ENCODE assay signal across 8 cellular contexts in the genomic region with DNA sequence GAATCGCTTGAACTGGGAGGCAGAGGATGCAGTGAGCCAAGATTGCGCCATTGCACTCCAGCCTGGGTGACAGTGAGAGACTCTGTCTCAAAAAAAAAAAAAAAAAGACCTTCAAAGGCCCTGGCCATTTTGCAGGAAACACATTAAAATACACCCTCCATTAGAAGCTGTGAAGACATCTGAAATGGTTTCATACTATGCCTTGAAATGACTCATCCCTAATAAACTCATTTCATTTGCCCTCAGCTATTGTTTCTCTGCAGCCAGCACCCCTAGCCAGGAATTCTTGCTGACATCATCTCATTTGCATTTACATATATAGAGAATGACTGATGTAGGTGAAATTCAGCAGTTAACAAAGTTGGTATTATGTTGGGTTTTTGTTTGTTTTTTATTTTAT. TPM values are rescaled to one million over a fixed set of nuclear protein-coding genes. Genes with fewer than 3 reads are reported as not detected.
DNase-seq lines count a peak whose midpoint lies in the region; ATAC-seq, FAIRE-seq and TF ChIP-seq lines count a peak whose summit lies in the region.

No MANE protein-coding gene starts in this region.

- no peaks in the 10 kb centered on the region for H4K20me1 ChIP-seq in keratinocyte (ENCODE audit: control insufficient read depth, extremely low read depth, insufficient read depth, low read length)

- peak overlapping the region; percentile 38 for H3K4me3 Mint-ChIP-seq in activated T-helper 17 cell treated with anti-CD3 and anti-CD28 coated beads, Interleukin-2, amount 50 U/mL, for 72 hours

- H2AFZ ChIP-seq in keratinocyte (ENCODE audit: control insufficient read depth, low read length) = no peak overlapping the region

- H3K36me3 Mint-ChIP-seq in activated T-helper 17 cell treated with anti-CD3 and anti-CD28 coated beads, Interleukin-2, amount 50 U/mL, for 72 hours (ENCODE audit: low read depth) = peaks cover 72% of the 10 kb centered on the region

- H3K27me3 Mint-ChIP-seq in activated T-helper 17 cell treated with anti-CD3 and anti-CD28 coated beads, Interleukin-2, amount 50 U/mL, for 72 hours = no peaks in the 10 kb centered on the region

- peaks cover 15 to 18% of the 10 kb centered on the region in 2 experiments for H3K36me3 ChIP-seq in keratinocyte (ENCODE audit: control insufficient read depth in 2 of 2, extremely low read depth in 1 of 2, insufficient read depth in 2 of 2, low read length in 2 of 2)
- peaks cover 41% of the 10 kb centered on the region for H3K36me3 ChIP-seq in right atrium auricular region

- peak overlapping the region; percentile 58 for H3K9ac ChIP-seq in keratinocyte (ENCODE audit: control insufficient read depth, extremely low read depth, insufficient read depth, low read length)

- peak overlapping the region; percentile 43 for H3K27ac Mint-ChIP-seq in activated T-helper 17 cell treated with anti-CD3 and anti-CD28 coated beads, Interleukin-2, amount 50 U/mL, for 72 hours

- dilution Hi-C loops in keratinocyte (cut with MboI; ENCODE audit: extremely low pct_ligation_motif_present, low sequenced_read_pairs) = no loop called here

- peak overlapping the region; percentile 93 for H3K27ac ChIP-seq in keratinocyte (ENCODE audit: control insufficient read depth, insufficient read depth, low read length)
- no peak overlapping the region for H3K27ac ChIP-seq in right atrium auricular region

- TF ChIP-seq CTCF in keratinocyte (optimal IDR thresholded peaks at IDR 0.05 in 1 of 3, IDR thresholded peaks at IDR 0.05 in 1 of 3, conservative IDR thresholded peaks at IDR 0.05 in 1 of 3; ENCODE audit: extremely low read depth in 1 of 3, insufficient read depth in 2 of 3, low read length in 3 of 3) (no peak), right atrium auricular region (IDR thresholded peaks at IDR 0.05) (no peak)

- H3K4me1 ChIP-seq in keratinocyte (ENCODE audit: control insufficient read depth, extremely low read depth, insufficient read depth, low read length) (peaks cover 31% of the 10 kb centered on the region), right atrium auricular region (peaks cover 0 to 8% of the 10 kb centered on the region in 2 donors)

- no peaks in the 10 kb centered on the region for H3K27me3 ChIP-seq in keratinocyte (ENCODE audit: control insufficient read depth, extremely low read depth, insufficient read depth, low read length)
- H3K27me3 ChIP-seq in right atrium auricular region = no peaks in the 10 kb centered on the region

- peak overlapping the region; percentile 49 for H3K4me2 ChIP-seq in keratinocyte (ENCODE audit: control insufficient read depth, extremely low read depth, insufficient read depth, low read depth, low read length)

- FAIRE-seq in keratinocyte (lab: Jason Lieb, UNC) = peak; percentile 65
- no peak for FAIRE-seq in frontal cortex (lab: Jason Lieb, UNC)

- DNase-seq in ELR (ENCODE audit: low read depth) = peak; percentile 97
- DNase-seq in HPDE6-E6E7 (ENCODE audit: extremely low spot score) = peak; percentile 90
- peak; percentile 78 for DNase-seq in keratinocyte (ENCODE audit: low read depth, low spot score)
- no peak for DNase-seq in NCI-H2171 (lab: John Stamatoyannopoulos, UW)
- no peak for DNase-seq in right atrium auricular region (ENCODE audit: low spot score)
- no peak for DNase-seq in frontal cortex (ENCODE audit: low spot score in 2 of 2)
- DNase-seq in hippocampal formation (lab: John Stamatoyannopoulos, UW) = no peak

- H3K9me3 ChIP-seq in keratinocyte (ENCODE audit: control insufficient read depth, low read depth, low read length) (no peaks in the 10 kb centered on the region), right atrium auricular region (no peaks in the 10 kb centered on the region)

- H3K9me1 ChIP-seq in keratinocyte (ENCODE audit: control insufficient read depth, extremely low read depth, insufficient read depth, low read length) = no peaks in the 10 kb centered on the region

- H3K79me2 ChIP-seq in keratinocyte (ENCODE audit: control insufficient read depth, insufficient read depth, low read length) = no peaks in the 10 kb centered on the region

- no peaks in the 10 kb centered on the region for H3K9me3 Mint-ChIP-seq in activated T-helper 17 cell treated with anti-CD3 and anti-CD28 coated beads, Interleukin-2, amount 50 U/mL, for 72 hours

- H3K4me3 ChIP-seq in keratinocyte (ENCODE audit: control insufficient read depth in 2 of 3, extremely low read depth in 1 of 3, insufficient read depth in 2 of 3, low read depth in 1 of 3, low read length in 3 of 3) = no peak overlapping the region
- no peak overlapping the region for H3K4me3 ChIP-seq in right atrium auricular region

- peak; percentile 96 for ATAC-seq in activated T-helper 17 cell treated with anti-CD3 and anti-CD28 coated beads, Interleukin-2, amount 50 U/mL, for 72 hours (replicated peaks)

- H3K4me1 Mint-ChIP-seq in activated T-helper 17 cell treated with anti-CD3 and anti-CD28 coated beads, Interleukin-2, amount 50 U/mL, for 72 hours = peaks cover 6% of the 10 kb centered on the region

RNA-seq across cellular contexts. Expression of gene EML2, which starts 8.7 kb away (rescaled TPM):
- 100 to 1,000 TPM; 117 to 184 TPM for total RNA-seq in activated T-helper 17 cell treated with anti-CD3 and anti-CD28 coated beads, Interleukin-2, amount 50 U/mL, for 72 hours
- 35.4 to 43.4 TPM (median 41.8 TPM) in 3 replicates for polyA plus RNA-seq in keratinocyte
- polyA plus RNA-seq in keratinocyte (2011; ENCODE audit: low read depth) = 28.3 TPM
- 29.3 and 42.9 TPM in 2 replicates for polyA plus RNA-seq in keratinocyte (2011; cell fraction: cytosol; rRNA removed)
- polyA plus RNA-seq in keratinocyte (2011; cell fraction: nucleus; rRNA removed) = 134 and 138 TPM in 2 replicates
- polyA plus RNA-seq in keratinocyte (2012; ENCODE audit: low replicate concordance) = 65.7 and 69.9 TPM in 2 replicates
- 48.2 to 87.1 TPM (median 56.6 TPM) in 3 replicates for polyA minus RNA-seq in keratinocyte
- 85.9 TPM for polyA minus RNA-seq in keratinocyte (2011; cell fraction: cytosol; rRNA and poly(A)+ RNA removed)
- 38.8 and 46.1 TPM in 2 replicates for polyA minus RNA-seq in keratinocyte (2011; cell fraction: nucleus; rRNA and poly(A)+ RNA removed)
- total RNA-seq in right atrium auricular region = 10 to 100 TPM; 18.7 to 22.5 TPM
- total RNA-seq in frontal cortex = 13.0 TPM

RNA-seq across cellular contexts. Expression of gene GPR4, which starts 28.5 kb away (rescaled TPM):
- under 1 TPM in 1 of 2 donors, not detected in 1; 0.13 TPM for total RNA-seq in activated T-helper 17 cell treated with anti-CD3 and anti-CD28 coated beads, Interleukin-2, amount 50 U/mL, for 72 hours
- polyA plus RNA-seq in keratinocyte = 0.13 to 0.14 TPM in 2 of 3 replicates, not detected in the other
- polyA plus RNA-seq in keratinocyte (2011; ENCODE audit: low read depth) = not detected
- polyA plus RNA-seq in keratinocyte (2011; cell fraction: cytosol; rRNA removed) = 0.03 TPM in 1 of 2 replicates, not detected in the other
- polyA plus RNA-seq in keratinocyte (2011; cell fraction: nucleus; rRNA removed) = 0.40 TPM in 1 of 2 replicates, not detected in the other
- 0.04 TPM in 1 of 2 replicates, not detected in the other for polyA plus RNA-seq in keratinocyte (2012; ENCODE audit: low replicate concordance)
- polyA minus RNA-seq in keratinocyte = 0.07 TPM in 1 of 3 replicates, not detected in the others
- polyA minus RNA-seq in keratinocyte (2011; cell fraction: cytosol; rRNA and poly(A)+ RNA removed) = not detected
- polyA minus RNA-seq in keratinocyte (2011; cell fraction: nucleus; rRNA and poly(A)+ RNA removed) = not detected in 2 replicates
- total RNA-seq in right atrium auricular region (10 to 100 TPM in 1 of 2 donors, 1 to 10 TPM in 1; 6.2 to 12.1 TPM), frontal cortex (under 0.01 TPM)

RNA-seq across cellular contexts. Expression of gene GIPR, which starts 37.6 kb away (rescaled TPM):
- 10 to 100 TPM in 1 of 2 donors, 1 to 10 TPM in 1; 7.5 to 32.3 TPM for total RNA-seq in activated T-helper 17 cell treated with anti-CD3 and anti-CD28 coated beads, Interleukin-2, amount 50 U/mL, for 72 hours
- 0.97 to 2.2 TPM (median 1.4 TPM) in 3 replicates for polyA plus RNA-seq in keratinocyte
- 2.6 TPM for polyA plus RNA-seq in keratinocyte (2011; ENCODE audit: low read depth)
- polyA plus RNA-seq in keratinocyte (2011; cell fraction: cytosol; rRNA removed) = 0.13 and 0.23 TPM in 2 replicates
- polyA plus RNA-seq in keratinocyte (2011; cell fraction: nucleus; rRNA removed) = 5.9 and 9.2 TPM in 2 replicates
- 1.0 and 5.6 TPM in 2 replicates for polyA plus RNA-seq in keratinocyte (2012; ENCODE audit: low replicate concordance)
- 1.0 to 3.0 TPM in 2 of 3 replicates, not detected in the other for polyA minus RNA-seq in keratinocyte
- polyA minus RNA-seq in keratinocyte (2011; cell fraction: cytosol; rRNA and poly(A)+ RNA removed) = not detected
- 2.3 and 4.0 TPM in 2 replicates for polyA minus RNA-seq in keratinocyte (2011; cell fraction: nucleus; rRNA and poly(A)+ RNA removed)
- total RNA-seq in right atrium auricular region (1 to 10 TPM; 2.7 to 3.1 TPM), frontal cortex (0.41 TPM)

RNA-seq across cellular contexts. Expression of gene OPA3, which starts 45.9 kb away (rescaled TPM):
- total RNA-seq in activated T-helper 17 cell treated with anti-CD3 and anti-CD28 coated beads, Interleukin-2, amount 50 U/mL, for 72 hours = 10 to 100 TPM; 18.7 to 20.6 TPM
- polyA plus RNA-seq in keratinocyte = 11.9 to 16.5 TPM (median 16.5 TPM) in 3 replicates
- 1.5 TPM for polyA plus RNA-seq in keratinocyte (2011; ENCODE audit: low read depth)
- 17.6 and 18.3 TPM in 2 replicates for polyA plus RNA-seq in keratinocyte (2011; cell fraction: cytosol; rRNA removed)
- 16.5 and 23.5 TPM in 2 replicates for polyA plus RNA-seq in keratinocyte (2011; cell fraction: nucleus; rRNA removed)
- polyA plus RNA-seq in keratinocyte (2012; ENCODE audit: low replicate concordance) = 5.5 and 11.4 TPM in 2 replicates
- 14.4 to 24.5 TPM (median 20.5 TPM) in 3 replicates for polyA minus RNA-seq in keratinocyte
- polyA minus RNA-seq in keratinocyte (2011; cell fraction: cytosol; rRNA and poly(A)+ RNA removed) = 9.2 TPM
- 5.6 and 10.1 TPM in 2 replicates for polyA minus RNA-seq in keratinocyte (2011; cell fraction: nucleus; rRNA and poly(A)+ RNA removed)
- 10 to 100 TPM; 15.8 to 33.5 TPM for total RNA-seq in right atrium auricular region
- 1.6 TPM for total RNA-seq in frontal cortex

Comparison
In these comparisons a context has a peak if more than half of its experiments do, and no peak if none do; other contexts are left out.
1. DNase-seq: peak in ELR (single experiment), HPDE6-E6E7 (single experiment) and keratinocyte (single experiment); none in NCI-H2171 (single experiment), right atrium auricular region (single experiment), frontal cortex (0 of 2) and hippocampal formation (0 of 2).